Comparison of ENCODE assay signal across 17 cellular contexts in the genomic region with DNA sequence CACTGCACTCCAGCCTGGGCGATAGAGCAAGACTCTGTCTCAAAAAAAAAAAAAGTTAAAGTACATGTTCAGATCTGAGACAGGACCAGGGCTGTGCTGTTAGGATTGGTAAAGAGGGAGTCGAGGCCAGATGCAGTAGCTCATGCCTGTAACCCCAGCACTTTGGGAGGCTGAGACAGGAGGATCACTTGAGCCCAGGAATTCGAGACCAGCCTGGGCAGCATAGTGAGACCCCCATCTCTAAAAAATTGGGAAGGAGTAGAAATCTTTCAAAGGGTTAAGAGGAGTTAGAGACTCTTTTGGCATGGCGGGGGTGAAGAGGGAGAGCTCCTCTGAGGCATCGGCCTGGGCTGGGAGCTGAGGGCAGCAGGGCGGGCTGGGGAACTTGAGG. TPM values are rescaled to one million over a fixed set of nuclear protein-coding genes. Genes with fewer than 3 reads are reported as not detected.
DNase-seq lines count a peak whose midpoint lies in the region; ATAC-seq and TF ChIP-seq lines count a peak whose summit lies in the region.
"Had no signal": no experiment of that assay in that cellular context is flagged by ENCODE, and none has a peak within 500 bp of the region (broad histone marks: within the 10 kb centered on the region; RNA-seq: fewer than 3 reads in every experiment).

No MANE protein-coding gene starts in this region.

- no peak for TF ChIP-seq POLR2A in body of pancreas (IDR thresholded peaks at IDR 0.05)
- TF ChIP-seq POLR2A in stomach (IDR thresholded peaks at IDR 0.05): no peak

- peaks cover 24% of the 10 kb centered on the region for H3K4me1 Mint-ChIP-seq in HFFc6 (ENCODE audit: low read depth)

- H3K36me3 Mint-ChIP-seq in HFFc6 (ENCODE audit: low read depth): no peaks in the 10 kb centered on the region
- H3K36me3 Mint-ChIP-seq: neural progenitor cell had no signal

- peak overlapping the region; percentile 42 for H3K4me3 Mint-ChIP-seq in HFFc6
- H3K4me3 Mint-ChIP-seq: activated CD8-positive, alpha-beta T cell treated with anti-CD3 and anti-CD28 coated beads, Interleukin-2, amount 10 ng/mL, durations not matched to agents 7 days and 5 days; activated T-helper 1 cell treated with anti-CD3 and anti-CD28 coated beads, Interleukin-12 subunit alpha, Interleukin-12 subunit beta, Interleukin-2, Interleukin-4 antibody, amounts not matched to agents 30 ng/mL and 10 ng/mL and 1 ng/mL, durations not matched to agents 14 hours and 24 hours and 36 hours had no signal

- intact Hi-C loops in body of pancreas (cut with DNase I): no loop called here
- intact Hi-C loops in lower lobe of right lung (cut with DNase I): no loop called here
- intact Hi-C loops in stomach (cut with DNase I; ENCODE audit: low total_unique reads): no loop called here

- WGBS in body of pancreas, 2 donors: 47 to 66% methylated on average over 6 of the region's 6 CpGs
- WGBS in stomach, 5 donors: 62 to 80% (median 63%) methylated on average over 6 of the region's 6 CpGs

- H3K9me3 Mint-ChIP-seq in HFFc6: no peaks in the 10 kb centered on the region
- H3K9me3 Mint-ChIP-seq: activated T-helper 1 cell treated with anti-CD3 and anti-CD28 coated beads, Interleukin-12 subunit alpha, Interleukin-12 subunit beta, Interleukin-2, Interleukin-4 antibody, amounts not matched to agents 30 ng/mL and 10 ng/mL and 1 ng/mL, durations not matched to agents 14 hours and 24 hours and 36 hours; neural progenitor cell had no signal

- ATAC-seq in body of pancreas: no peak
- ATAC-seq in lower lobe of right lung: no peak
- ATAC-seq: activated CD8-positive, alpha-beta T cell treated with anti-CD3 and anti-CD28 coated beads, Interleukin-2, amount 10 ng/mL, durations not matched to agents 7 days and 5 days; esophagus mucosa; stimulated activated naive CD8-positive, alpha-beta T cell treated with anti-CD3 and anti-CD28 coated beads, Interleukin-15, Interleukin-2, amounts not matched to agents 100 U/mL and 50 U/mL, for 24 hours had no signal

- H3K9me3 ChIP-seq in body of pancreas (no peaks in the 10 kb centered on the region), lower lobe of right lung (no peaks in the 10 kb centered on the region), stomach (no peaks in the 10 kb centered on the region)

- peaks cover 2% of the 10 kb centered on the region for H3K27me3 Mint-ChIP-seq in HFFc6 (ENCODE audit: insufficient read depth)

- H3K27me3 ChIP-seq in body of pancreas (no peaks in the 10 kb centered on the region), lower lobe of right lung (ENCODE audit: low read depth) (no peaks in the 10 kb centered on the region), stomach (no peaks in the 10 kb centered on the region)
- H3K27me3 ChIP-seq: neural progenitor cell had no signal

- TF ChIP-seq EP300 in stomach (IDR thresholded peaks at IDR 0.05): no peak

- H3K4me3 ChIP-seq in body of pancreas (no peak overlapping the region), lower lobe of right lung (no peak overlapping the region), stomach (no peak overlapping the region)
- H3K4me3 ChIP-seq: neural progenitor cell had no signal

- TF ChIP-seq CTCF in HFFc6 (IDR thresholded peaks at IDR 0.05) (no peak), body of pancreas (IDR thresholded peaks at IDR 0.05) (no peak), lower lobe of right lung (IDR thresholded peaks at IDR 0.05) (no peak), stomach (IDR thresholded peaks at IDR 0.05) (no peak)

- DNase-seq in HFFc6 (no peak), body of pancreas (no peak), lower lobe of right lung (no peak), stomach (no peak), OCI-M1 (lab: John Stamatoyannopoulos, UW) (no peak), NCI-H345 (lab: John Stamatoyannopoulos, UW) (no peak), HK-2 (ENCODE audit: unreplicated experiment) (no peak)
- DNase-seq: activated CD8-positive, alpha-beta T cell treated with anti-CD3 and anti-CD28 coated beads, Interleukin-2, amount 10 ng/mL, durations not matched to agents 7 days and 5 days; H7; NCI-H1417 treated with DMSO at 0.1 percent for 48 hours; NCI-H446; stimulated activated naive CD8-positive, alpha-beta T cell treated with anti-CD3 and anti-CD28 coated beads, Interleukin-15, Interleukin-2, amounts not matched to agents 100 U/mL and 50 U/mL, for 24 hours had no signal

- H3K27ac Mint-ChIP-seq in HFFc6: peak overlapping the region; percentile 98
- H3K27ac Mint-ChIP-seq: activated CD8-positive, alpha-beta T cell treated with anti-CD3 and anti-CD28 coated beads, Interleukin-2, amount 10 ng/mL, durations not matched to agents 7 days and 5 days; activated T-helper 1 cell treated with anti-CD3 and anti-CD28 coated beads, Interleukin-12 subunit alpha, Interleukin-12 subunit beta, Interleukin-2, Interleukin-4 antibody, amounts not matched to agents 30 ng/mL and 10 ng/mL and 1 ng/mL, durations not matched to agents 14 hours and 24 hours and 36 hours had no signal

- peaks cover 81% of the 10 kb centered on the region for H3K4me1 ChIP-seq in body of pancreas
- peaks cover 16% of the 10 kb centered on the region for H3K4me1 ChIP-seq in lower lobe of right lung
- peaks cover 0 to 34% (median 31%) of the 10 kb centered on the region in 4 donors for H3K4me1 ChIP-seq in stomach
- H3K4me1 ChIP-seq: neural progenitor cell had no signal

- H3K36me3 ChIP-seq in body of pancreas (replicated peaks in 1 of 2; ENCODE audit: insufficient read depth in 1 of 2, low read depth in 2 of 2) (no peaks in the 10 kb centered on the region), lower lobe of right lung (no peaks in the 10 kb centered on the region), stomach (no peaks in the 10 kb centered on the region)
- H3K36me3 ChIP-seq: neural progenitor cell had no signal

- H3K27ac ChIP-seq in body of pancreas (peak overlapping the region; percentile 93 to 98 (median 95)), lower lobe of right lung (peak overlapping the region; percentile 69), stomach (peak overlapping the region; percentile 69 to 78 (median 76))
- H3K27ac ChIP-seq: KMS-11, neural progenitor cell had no signal

RNA-seq across cellular contexts. Expression of gene SLC25A45, which starts 11.8 kb away (rescaled TPM):
- 1 to 10 TPM; 4.9 to 8.9 (median 5.8) TPM for total RNA-seq in HFFc6 (2021; fragmentation: NEBNext Ultra II Directional; extraction: Animal tissue kit (Norgen Biotek cat#: 25700))
- total RNA-seq in body of pancreas (10 to 100 TPM; 52.4 to 67.2 TPM), lower lobe of right lung (13.0 TPM), stomach (100 to 1,000 TPM in 1 of 5 donors, 1 to 10 TPM in 4; 1.2 to 101 (median 2.4) TPM)
- 1 to 10 TPM; 1.9 to 3.8 (median 3.1) TPM for polyA plus RNA-seq in stomach

RNA-seq across cellular contexts. Expression of gene FRMD8, which starts 15.8 kb away (rescaled TPM):
- 10 to 100 TPM; 22.4 to 28.5 (median 27.1) TPM for total RNA-seq in HFFc6 (2021; fragmentation: NEBNext Ultra II Directional; extraction: Animal tissue kit (Norgen Biotek cat#: 25700))
- total RNA-seq in body of pancreas (10 to 100 TPM; 20.0 to 46.8 TPM), lower lobe of right lung (22.6 TPM), stomach (100 to 1,000 TPM in 3 of 5 donors, 10 to 100 TPM in 1, 1 to 10 TPM in 1; 9.3 to 340 (median 114) TPM)
- 10 to 100 TPM; 11.8 to 16.3 (median 13.6) TPM for polyA plus RNA-seq in stomach

RNA-seq across cellular contexts. Expression of gene TIGD3, which starts 16.1 kb away (rescaled TPM):
- total RNA-seq in HFFc6 (2021; fragmentation: NEBNext Ultra II Directional; extraction: Animal tissue kit (Norgen Biotek cat#: 25700)): under 1 TPM in 2 of 6 experiments, not detected in 4; 0.12 to 0.13 TPM
- total RNA-seq in body of pancreas: not detected
- 0.18 TPM for total RNA-seq in lower lobe of right lung
- 1 to 10 TPM in 1 of 5 donors, not detected in 4; 4.5 TPM for total RNA-seq in stomach
- under 1 TPM in 2 of 3 donors, not detected in 1; 0.25 to 0.44 TPM for polyA plus RNA-seq in stomach
- total RNA-seq: lung microvascular endothelial cell had no signal

RNA-seq across cellular contexts. Expression of gene DPF2, which starts 37.0 kb away (rescaled TPM):
- total RNA-seq in HFFc6 (2021; fragmentation: NEBNext Ultra II Directional; extraction: Animal tissue kit (Norgen Biotek cat#: 25700)): 10 to 100 TPM; 55.4 to 64.3 (median 61.7) TPM
- 10 to 100 TPM; 18.1 to 30.1 TPM for total RNA-seq in body of pancreas
- 45.8 TPM for total RNA-seq in lower lobe of right lung
- 10 to 100 TPM; 14.7 to 92.8 (median 35.1) TPM for total RNA-seq in stomach
- polyA plus RNA-seq in stomach: 10 to 100 TPM; 14.9 to 22.6 (median 19.6) TPM

RNA-seq across cellular contexts. Expression of gene NEAT1, which starts 51.9 kb away (rescaled TPM):
- 100 to 1,000 TPM; 185 to 250 (median 213) TPM for total RNA-seq in HFFc6 (2021; fragmentation: NEBNext Ultra II Directional; extraction: Animal tissue kit (Norgen Biotek cat#: 25700))
- 100 to 1,000 TPM; 376 to 539 TPM for total RNA-seq in body of pancreas
- total RNA-seq in lower lobe of right lung: 980 TPM
- 1,000 to 10,000 TPM in 2 of 5 donors, 100 to 1,000 TPM in 3; 253 to 2,124 (median 789) TPM for total RNA-seq in stomach
- 1,000 to 10,000 TPM in 1 of 3 donors, 100 to 1,000 TPM in 2; 131 to 1,368 (median 157) TPM for polyA plus RNA-seq in stomach
